Comparison of ENCODE assay signal across 8 cellular contexts in genomic region chr2:231926180-231926741, GRCh38. TPM values are rescaled to one million over a fixed set of nuclear protein-coding genes. Genes with fewer than 3 reads are reported as not detected.
DNase-seq lines count a peak whose midpoint lies in the region; ATAC-seq and TF ChIP-seq lines count a peak whose summit lies in the region.

Gene NPPC, minus strand, starts transcription at chr2:231926396. Its CDS starts 147 bp downstream, at chr2:231926249.

- H3K4me3 ChIP-seq in epithelial cell of esophagus (ENCODE audit: low read length) = peak within 1 kb of the TSS; percentile 37
- peak within 1 kb of the TSS; percentile 44 to 54 for H3K4me3 ChIP-seq in mucosa of rectum (ENCODE audit: low read length in 2 of 2)

- H3K9ac ChIP-seq in ES-I3 (ENCODE audit: low read depth, low read length) (peak within 1 kb of the TSS; percentile 63; the same call in 1 of the 2 replicates), mucosa of rectum (ENCODE audit: low read depth in 1 of 2, low read length in 2 of 2) (no peak within 1 kb of the TSS)

- no peaks in the 10 kb centered on the region for H3K9me3 Mint-ChIP-seq in activated CD8-positive, alpha-beta T cell treated with anti-CD3 and anti-CD28 coated beads for 36 hours
- no peaks in the 10 kb centered on the region for H3K9me3 Mint-ChIP-seq in stimulated activated effector memory CD8-positive, alpha-beta T cell treated with anti-CD3 and anti-CD28 coated beads, Interleukin-12 subunit alpha, Interleukin-12 subunit beta, amount 100 ng/mL, for 72 hours

- peak within 1 kb of the TSS; percentile 70 for H3K4me3 Mint-ChIP-seq in activated CD8-positive, alpha-beta T cell treated with anti-CD3 and anti-CD28 coated beads for 36 hours
- H3K4me3 Mint-ChIP-seq in stimulated activated effector memory CD8-positive, alpha-beta T cell treated with anti-CD3 and anti-CD28 coated beads, Interleukin-12 subunit alpha, Interleukin-12 subunit beta, amount 100 ng/mL, for 72 hours = peak within 1 kb of the TSS; percentile 53

- POLR2A ChIA-PET in activated CD8-positive, alpha-beta T cell treated with anti-CD3 and anti-CD28 coated beads for 36 hours (lab: Charles Lee) = interaction anchor here (0.7 to 2.0 kb wide), 2 partner anchors 384 to 396 kb away, joined by 3 to 5 read pairs; no protein-coding TSS in a partner anchor

- no peaks in the 10 kb centered on the region for H3K36me3 Mint-ChIP-seq in activated CD8-positive, alpha-beta T cell treated with anti-CD3 and anti-CD28 coated beads for 36 hours (ENCODE audit: low read depth)
- no peaks in the 10 kb centered on the region for H3K36me3 Mint-ChIP-seq in stimulated activated effector memory CD8-positive, alpha-beta T cell treated with anti-CD3 and anti-CD28 coated beads, Interleukin-12 subunit alpha, Interleukin-12 subunit beta, amount 100 ng/mL, for 72 hours

- H3K27me3 ChIP-seq in mucosa of rectum (ENCODE audit: control insufficient read depth in 2 of 2, insufficient read depth in 2 of 2, low read length in 2 of 2) = peaks cover 39 to 53% of the 10 kb centered on the region in 2 donors

- H3K4me1 ChIP-seq in ES-I3 (ENCODE audit: insufficient read depth, low read length) = no peaks in the 10 kb centered on the region
- peaks cover 11 to 12% of the 10 kb centered on the region in 2 donors for H3K4me1 ChIP-seq in mucosa of rectum (ENCODE audit: control insufficient read depth in 2 of 2, insufficient read depth in 2 of 2, low read length in 2 of 2)

- no peak within 1 kb of the TSS for H3K27ac Mint-ChIP-seq in activated CD8-positive, alpha-beta T cell treated with anti-CD3 and anti-CD28 coated beads for 36 hours
- H3K27ac Mint-ChIP-seq in stimulated activated effector memory CD8-positive, alpha-beta T cell treated with anti-CD3 and anti-CD28 coated beads, Interleukin-12 subunit alpha, Interleukin-12 subunit beta, amount 100 ng/mL, for 72 hours = no peak within 1 kb of the TSS

- DNase-seq in NCI-H510A (lab: John Stamatoyannopoulos, UW) = peak; percentile 79
- DNase-seq in activated CD8-positive, alpha-beta T cell treated with anti-CD3 and anti-CD28 coated beads for 36 hours = peak; percentile 89
- peak; percentile 73 for DNase-seq in epithelial cell of esophagus (ENCODE audit: low read depth)
- DNase-seq in stimulated activated effector memory CD8-positive, alpha-beta T cell treated with anti-CD3 and anti-CD28 coated beads, Interleukin-12 subunit alpha, Interleukin-12 subunit beta, amount 100 ng/mL, for 72 hours (ENCODE audit: low spot score in 2 of 2) = peak; percentile 31 to 77

- H3K36me3 ChIP-seq in ES-I3 (ENCODE audit: insufficient read depth, low read length) (no peaks in the 10 kb centered on the region), mucosa of rectum (ENCODE audit: control insufficient read depth in 2 of 2, insufficient read depth in 2 of 2, low read length in 2 of 2) (no peaks in the 10 kb centered on the region)

- H3K9me3 ChIP-seq in ES-I3 (ENCODE audit: control insufficient read depth, insufficient read depth, low read length) (no peaks in the 10 kb centered on the region), mucosa of rectum (ENCODE audit: control insufficient read depth in 2 of 2, low read length in 2 of 2) (no peaks in the 10 kb centered on the region)

- H3K27ac ChIP-seq in mucosa of rectum (ENCODE audit: low read depth in 2 of 2, low read length in 2 of 2) = no peak within 1 kb of the TSS

- peak; percentile 44 for TF ChIP-seq CTCF in activated CD8-positive, alpha-beta T cell treated with anti-CD3 and anti-CD28 coated beads for 36 hours (IDR thresholded peaks at IDR 0.05)
- TF ChIP-seq CTCF in epithelial cell of esophagus (IDR thresholded peaks at IDR 0.05; ENCODE audit: insufficient read depth, low read depth, low read length, missing control alignments) = no peak

- ATAC-seq in HG02981 (IDR thresholded peaks at IDR 0.05; ENCODE audit: unreplicated experiment) = peak; percentile 52
- ATAC-seq in activated CD8-positive, alpha-beta T cell treated with anti-CD3 and anti-CD28 coated beads for 36 hours = peak; percentile 91
- peak; percentile 83 for ATAC-seq in stimulated activated effector memory CD8-positive, alpha-beta T cell treated with anti-CD3 and anti-CD28 coated beads, Interleukin-12 subunit alpha, Interleukin-12 subunit beta, amount 100 ng/mL, for 72 hours
- ATAC-seq in HG03378 (IDR thresholded peaks at IDR 0.05; ENCODE audit: unreplicated experiment) = no peak

- CTCF ChIA-PET in activated CD8-positive, alpha-beta T cell treated with anti-CD3 and anti-CD28 coated beads for 36 hours (lab: Charles Lee) = interaction anchor here (0.7 to 9.9 kb wide), 22 partner anchors 9 to 514 kb away, joined by 3 to 121 read pairs (median 5); no protein-coding TSS in a partner anchor

- intact Hi-C loops in activated CD8-positive, alpha-beta T cell treated with anti-CD3 and anti-CD28 coated beads for 36 hours (cut with micrococcal nuclease) = loop anchor here (5.0 to 10.0 kb wide), 3 partner anchors 216 to 401 kb away; no protein-coding TSS in a partner anchor

- peaks cover 42% of the 10 kb centered on the region for H3K27me3 Mint-ChIP-seq in activated CD8-positive, alpha-beta T cell treated with anti-CD3 and anti-CD28 coated beads for 36 hours

- H3K4me1 Mint-ChIP-seq in activated CD8-positive, alpha-beta T cell treated with anti-CD3 and anti-CD28 coated beads for 36 hours (ENCODE audit: low read depth) = peaks cover 8% of the 10 kb centered on the region
- peaks cover 23% of the 10 kb centered on the region for H3K4me1 Mint-ChIP-seq in stimulated activated effector memory CD8-positive, alpha-beta T cell treated with anti-CD3 and anti-CD28 coated beads, Interleukin-12 subunit alpha, Interleukin-12 subunit beta, amount 100 ng/mL, for 72 hours

RNA-seq across cellular contexts. Expression of gene NPPC, which starts in this region (rescaled TPM):
- total RNA-seq in activated CD8-positive, alpha-beta T cell treated with anti-CD3 and anti-CD28 coated beads for 36 hours = 1 to 10 TPM; 3.5 to 4.7 TPM
